Comparison of ENCODE assay signal across 14 cellular contexts in genomic region chr12:271165-271564, GRCh38. TPM values are rescaled to one million over a fixed set of nuclear protein-coding genes. Genes with fewer than 3 reads are reported as not detected.
A peak's percentile ranks its signal among the peaks of the same experiment; 100 is the strongest.
DNase-seq lines count a peak whose midpoint lies in the region; ATAC-seq and TF ChIP-seq lines count a peak whose summit lies in the region.
"Had no signal": no experiment of that assay in that cellular context is flagged by ENCODE, and none has a peak within 500 bp of the region (broad histone marks: within the 10 kb centered on the region; RNA-seq: fewer than 3 reads in every experiment).

No MANE protein-coding gene starts in this region.

- no peaks in the 10 kb centered on the region for H3K4me1 Mint-ChIP-seq in activated naive CD8-positive, alpha-beta T cell (ENCODE audit: low read depth)
- peaks cover 2% of the 10 kb centered on the region for H3K4me1 Mint-ChIP-seq in activated naive CD8-positive, alpha-beta T cell treated with anti-CD3 and anti-CD28 coated beads, Interleukin-2, amount 50 U/mL, for 24 hours
- peaks cover 39% of the 10 kb centered on the region for H3K4me1 Mint-ChIP-seq in brain
- peaks cover 24% of the 10 kb centered on the region for H3K4me1 Mint-ChIP-seq in stimulated activated effector memory CD8-positive, alpha-beta T cell treated with anti-CD3 and anti-CD28 coated beads, Interleukin-12 subunit alpha, Interleukin-12 subunit beta, amount 100 ng/mL, for 72 hours

- no peaks in the 10 kb centered on the region for H3K36me3 Mint-ChIP-seq in activated naive CD8-positive, alpha-beta T cell
- H3K36me3 Mint-ChIP-seq in activated naive CD8-positive, alpha-beta T cell treated with anti-CD3 and anti-CD28 coated beads, Interleukin-2, amount 50 U/mL, for 24 hours (ENCODE audit: low read depth), result peaks cover 2% of the 10 kb centered on the region
- no peaks in the 10 kb centered on the region for H3K36me3 Mint-ChIP-seq in brain
- H3K36me3 Mint-ChIP-seq in stimulated activated effector memory CD8-positive, alpha-beta T cell treated with anti-CD3 and anti-CD28 coated beads, Interleukin-12 subunit alpha, Interleukin-12 subunit beta, amount 100 ng/mL, for 72 hours, result no peaks in the 10 kb centered on the region

- peak overlapping the region; percentile 4 for H3K27ac Mint-ChIP-seq in activated naive CD8-positive, alpha-beta T cell
- no peak overlapping the region for H3K27ac Mint-ChIP-seq in activated naive CD8-positive, alpha-beta T cell treated with anti-CD3 and anti-CD28 coated beads, Interleukin-2, amount 50 U/mL, for 24 hours
- peak overlapping the region in 4 of 5 experiments; percentile 24 to 90 (median 65) for H3K27ac Mint-ChIP-seq in brain
- peak overlapping the region; percentile 52 for H3K27ac Mint-ChIP-seq in stimulated activated effector memory CD8-positive, alpha-beta T cell treated with anti-CD3 and anti-CD28 coated beads, Interleukin-12 subunit alpha, Interleukin-12 subunit beta, amount 100 ng/mL, for 72 hours

- 59% methylated on average over 4 of the region's 4 CpGs for WGBS in right lobe of liver (ENCODE audit: insufficient coverage, low coverage, low lambda C conversion rate, missing lambda C conversion rate)

- intact Hi-C loops in right lobe of liver (cut with DNase I), result no loop called here

- no peak overlapping the region for H3K27ac ChIP-seq in right lobe of liver
- no peak overlapping the region for H3K27ac ChIP-seq in effector memory CD4-positive, alpha-beta T cell (ENCODE audit: insufficient read depth, low read length, poor library complexity, severe bottlenecking)

- H3K27me3 Mint-ChIP-seq in activated naive CD8-positive, alpha-beta T cell, result no peaks in the 10 kb centered on the region
- H3K27me3 Mint-ChIP-seq in activated naive CD8-positive, alpha-beta T cell treated with anti-CD3 and anti-CD28 coated beads, Interleukin-2, amount 50 U/mL, for 24 hours, result no peaks in the 10 kb centered on the region
- H3K27me3 Mint-ChIP-seq in brain, result no peaks in the 10 kb centered on the region

- no peaks in the 10 kb centered on the region for H3K36me3 ChIP-seq in right lobe of liver
- H3K36me3 ChIP-seq in effector memory CD4-positive, alpha-beta T cell (ENCODE audit: control insufficient read depth, insufficient read depth, low read length), result no peaks in the 10 kb centered on the region
- H3K36me3 ChIP-seq in HAP-1 (replicated peaks), result no peaks in the 10 kb centered on the region

- no peaks in the 10 kb centered on the region for H3K9me3 Mint-ChIP-seq in activated naive CD8-positive, alpha-beta T cell (ENCODE audit: low read depth)
- H3K9me3 Mint-ChIP-seq in activated naive CD8-positive, alpha-beta T cell treated with anti-CD3 and anti-CD28 coated beads, Interleukin-2, amount 50 U/mL, for 24 hours, result no peaks in the 10 kb centered on the region
- H3K9me3 Mint-ChIP-seq in brain, result no peaks in the 10 kb centered on the region
- no peaks in the 10 kb centered on the region for H3K9me3 Mint-ChIP-seq in stimulated activated effector memory CD8-positive, alpha-beta T cell treated with anti-CD3 and anti-CD28 coated beads, Interleukin-12 subunit alpha, Interleukin-12 subunit beta, amount 100 ng/mL, for 72 hours

- no peak for TF ChIP-seq POLR2A in right lobe of liver (IDR thresholded peaks at IDR 0.05)

- in situ Hi-C loops in HAP-1 (cut with MboI; ENCODE audit: low sequenced_read_pairs), result no loop called here

- ATAC-seq in activated naive CD8-positive, alpha-beta T cell treated with anti-CD3 and anti-CD28 coated beads, Interleukin-2, amount 50 U/mL, for 24 hours, result no peak
- peak; percentile 25 to 63 (median 38) for ATAC-seq in right lobe of liver
- ATAC-seq in stimulated activated effector memory CD8-positive, alpha-beta T cell treated with anti-CD3 and anti-CD28 coated beads, Interleukin-12 subunit alpha, Interleukin-12 subunit beta, amount 100 ng/mL, for 72 hours, result no peak

- TF ChIP-seq CTCF in brain (conservative IDR thresholded peaks at IDR 0.05) (no peak), right lobe of liver (IDR thresholded peaks at IDR 0.05) (no peak)

- H3K27me3 ChIP-seq in right lobe of liver (no peaks in the 10 kb centered on the region), HAP-1 (ENCODE audit: low read depth) (no peaks in the 10 kb centered on the region; the same call in 1 of the 2 replicates)
- no peaks in the 10 kb centered on the region for H3K27me3 ChIP-seq in effector memory CD4-positive, alpha-beta T cell (replicated peaks; ENCODE audit: control insufficient read depth, insufficient read depth, low read length, poor library complexity, severe bottlenecking)

- H3K4me1 ChIP-seq in right lobe of liver, result no peaks in the 10 kb centered on the region
- no peaks in the 10 kb centered on the region for H3K4me1 ChIP-seq in effector memory CD4-positive, alpha-beta T cell (ENCODE audit: control insufficient read depth, insufficient read depth, low read length, poor library complexity, severe bottlenecking)
- H3K4me1 ChIP-seq in HAP-1, result peaks cover 8% of the 10 kb centered on the region

- H3K4me3 Mint-ChIP-seq in activated naive CD8-positive, alpha-beta T cell, result no peak overlapping the region
- H3K4me3 Mint-ChIP-seq in activated naive CD8-positive, alpha-beta T cell treated with anti-CD3 and anti-CD28 coated beads, Interleukin-2, amount 50 U/mL, for 24 hours, result no peak overlapping the region
- no peak overlapping the region for H3K4me3 Mint-ChIP-seq in brain
- H3K4me3 Mint-ChIP-seq in stimulated activated effector memory CD8-positive, alpha-beta T cell treated with anti-CD3 and anti-CD28 coated beads, Interleukin-12 subunit alpha, Interleukin-12 subunit beta, amount 100 ng/mL, for 72 hours, result no peak overlapping the region

- H3K9me3 ChIP-seq in right lobe of liver (no peaks in the 10 kb centered on the region), HAP-1 (no peaks in the 10 kb centered on the region)
- H3K9me3 ChIP-seq in effector memory CD4-positive, alpha-beta T cell (ENCODE audit: control insufficient read depth, low read length), result no peaks in the 10 kb centered on the region

- H3K4me3 ChIP-seq in right lobe of liver (no peak overlapping the region), HAP-1 (no peak overlapping the region)
- H3K4me3 ChIP-seq in effector memory CD4-positive, alpha-beta T cell (ENCODE audit: insufficient read depth, low read depth, low read length, poor library complexity, severe bottlenecking), result no peak overlapping the region

- no peak for DNase-seq in activated naive CD8-positive, alpha-beta T cell treated with anti-CD3 and anti-CD28 coated beads, Interleukin-2, amount 50 U/mL, for 24 hours
- DNase-seq in right lobe of liver (no peak), NK-92 (lab: John Stamatoyannopoulos, UW; ENCODE audit: unreplicated experiment) (no peak), HAP-1 (ENCODE audit: low spot score in 2 of 2) (no peak)
- no peak for DNase-seq in stimulated activated effector memory CD8-positive, alpha-beta T cell treated with anti-CD3 and anti-CD28 coated beads, Interleukin-12 subunit alpha, Interleukin-12 subunit beta, amount 100 ng/mL, for 72 hours (ENCODE audit: low spot score in 2 of 2)
- DNase-seq in effector memory CD4-positive, alpha-beta T cell, result no peak
- DNase-seq: IMR-90, Kasumi-1, NCI-H187 treated with DMSO at 0.1 percent for 48 hours, NCI-H510A, NCI-H82 had no signal

RNA-seq across cellular contexts. Expression of gene SLC6A13, which starts 8.5 kb away (rescaled TPM):
- polyA plus RNA-seq in brain (ENCODE audit: insufficient read depth, low read depth, low replicate concordance), result 4.3 TPM
- total RNA-seq in right lobe of liver, result 10 to 100 TPM in 3 of 6 experiments, 1 to 10 TPM in 3; 2.0 to 70.6 (median 14.4) TPM
- total RNA-seq: A172 had no signal

RNA-seq across cellular contexts. Expression of gene SLC6A12, which starts 57.2 kb away (rescaled TPM):
- polyA plus RNA-seq in brain (ENCODE audit: insufficient read depth, low read depth, low replicate concordance), result 16.6 TPM
- 100 to 1,000 TPM in 1 of 6 experiments, 10 to 100 TPM in 4, 1 to 10 TPM in 1; 8.2 to 114 (median 26.5) TPM for total RNA-seq in right lobe of liver
- total RNA-seq: IMR-90 had no signal
- polyA plus RNA-seq: IMR-90 had no signal

Comparison
In these comparisons a context has a peak if more than half of its experiments do, and no peak if none do; other contexts are left out.
1. ATAC-seq: peak in right lobe of liver (4 of 4); none in activated naive CD8-positive, alpha-beta T cell treated with anti-CD3 and anti-CD28 coated beads, Interleukin-2, amount 50 U/mL, for 24 hours (single experiment) and stimulated activated effector memory CD8-positive, alpha-beta T cell treated with anti-CD3 and anti-CD28 coated beads, Interleukin-12 subunit alpha, Interleukin-12 subunit beta, amount 100 ng/mL, for 72 hours (single experiment).